8 cellular contexts compared by ENCODE assay signal in genomic region chr3:194985031-194985578, GRCh38.
DNase-seq lines count a peak whose midpoint lies in the region; ATAC-seq and TF ChIP-seq lines count a peak whose summit lies in the region.

No MANE protein-coding gene starts in this region.

- no peak overlapping the region for H3K9ac ChIP-seq in MM.1S (ENCODE audit: low read length)

- no peak overlapping the region for H3K4me3 Mint-ChIP-seq in activated T-cell treated with anti-CD3 and anti-CD28 coated beads, Interleukin-2, amount 50 U/mL, for 72 hours

- H3K9me2 ChIP-seq in MM.1S (replicated peaks; ENCODE audit: insufficient read depth, low read length): no peaks in the 10 kb centered on the region

- intact Hi-C loops in lower leg skin (cut with DNase I; ENCODE audit: low total_unique reads) (no loop called here), thyroid gland (cut with DNase I) (loop anchor here (10.0 kb wide), 1 partner anchor 300 kb away; the partner anchor contains the start of gene FAM43A)

- H2AFZ ChIP-seq in MM.1S (ENCODE audit: low read length): no peak overlapping the region

- H3K36me3 ChIP-seq in MG63 (no peaks in the 10 kb centered on the region), thyroid gland (no peaks in the 10 kb centered on the region), MM.1S (replicated peaks; ENCODE audit: insufficient read depth, low read length) (no peaks in the 10 kb centered on the region)

- no peaks in the 10 kb centered on the region for H3K27me3 ChIP-seq in MG63
- no peaks in the 10 kb centered on the region for H3K27me3 ChIP-seq in thyroid gland
- no peaks in the 10 kb centered on the region for H3K27me3 ChIP-seq in MM.1S (replicated peaks; ENCODE audit: insufficient read depth, low read length)

- no peaks in the 10 kb centered on the region for H3K79me2 ChIP-seq in MM.1S (ENCODE audit: low read length)

- H3K4me3 ChIP-seq in MG63 (no peak overlapping the region), coronary artery (peak overlapping the region; percentile 61), lower leg skin (ENCODE audit: low read depth, poor library complexity, severe bottlenecking) (no peak overlapping the region), thyroid gland (replicated peaks in 1 of 3) (peak overlapping the region in 1 of 3 donors; percentile 15), MM.1S (ENCODE audit: low read length) (no peak overlapping the region)

- peaks cover 2% of the 10 kb centered on the region in 2 donors for H3K9me3 Mint-ChIP-seq in activated T-cell treated with anti-CD3 and anti-CD28 coated beads, Interleukin-2, amount 50 U/mL, for 72 hours

- H3K36me3 Mint-ChIP-seq in activated T-cell treated with anti-CD3 and anti-CD28 coated beads, Interleukin-2, amount 50 U/mL, for 72 hours (ENCODE audit: insufficient read depth in 2 of 2): no peaks in the 10 kb centered on the region

- TF ChIP-seq CTCF in coronary artery (IDR thresholded peaks at IDR 0.05): no peak
- TF ChIP-seq CTCF in lower leg skin (IDR thresholded peaks at IDR 0.05): no peak
- peak in 4 of 6 experiments; percentile 14 to 54 (median 38) for TF ChIP-seq CTCF in thyroid gland (IDR thresholded peaks at IDR 0.05)
- TF ChIP-seq CTCF in MM.1S (IDR thresholded peaks at IDR 0.05; ENCODE audit: low read length): no peak

- 25 to 36% methylated on average over 28 to 33 of the region's 33 CpGs for WGBS in lower leg skin, 2 donors
- 23 to 34% methylated on average over 14 to 26 of the region's 33 CpGs for WGBS in thyroid gland, 2 donors

- H3F3A ChIP-seq in MM.1S (ENCODE audit: insufficient read depth, low read length): no peaks in the 10 kb centered on the region

- TF ChIP-seq POLR2A in lower leg skin (IDR thresholded peaks at IDR 0.05) (no peak), thyroid gland (IDR thresholded peaks at IDR 0.05) (no peak)

- no peaks in the 10 kb centered on the region for H4K20me1 ChIP-seq in MM.1S (ENCODE audit: insufficient read depth, low read length)

- peak; percentile 93 for DNase-seq in MG63
- DNase-seq in coronary artery (ENCODE audit: low spot score): peak; percentile 76
- peak; percentile 64 to 92 for DNase-seq in lower leg skin (ENCODE audit: low spot score in 2 of 2)
- peak; percentile 75 to 83 for DNase-seq in thyroid gland
- no peak for DNase-seq in mesenteric fat pad (ENCODE audit: low spot score)
- no peak for DNase-seq in MM.1S
- DNase-seq in KG1 (lab: John Stamatoyannopoulos, UW): no peak
- no peak for DNase-seq in activated T-cell treated with anti-CD3 and anti-CD28 coated beads, Interleukin-2, amount 50 U/mL, for 72 hours

- peaks cover 10% of the 10 kb centered on the region for H3K27me3 Mint-ChIP-seq in activated T-cell treated with anti-CD3 and anti-CD28 coated beads, Interleukin-2, amount 50 U/mL, for 72 hours (ENCODE audit: low read depth)

- H3K4me1 Mint-ChIP-seq in activated T-cell treated with anti-CD3 and anti-CD28 coated beads, Interleukin-2, amount 50 U/mL, for 72 hours (ENCODE audit: low read depth): peaks cover 4% of the 10 kb centered on the region

- no peak overlapping the region for H3K27ac Mint-ChIP-seq in activated T-cell treated with anti-CD3 and anti-CD28 coated beads, Interleukin-2, amount 50 U/mL, for 72 hours

- H3K27ac ChIP-seq in coronary artery (no peak overlapping the region), thyroid gland (no peak overlapping the region), MM.1S (ENCODE audit: low read length) (no peak overlapping the region)

- no peak overlapping the region for H3K4me2 ChIP-seq in MM.1S (ENCODE audit: low read depth, low read length)

- no peak for ATAC-seq in activated T-cell treated with anti-CD3 and anti-CD28 coated beads, Interleukin-2, amount 50 U/mL, for 72 hours (replicated peaks in 1 of 2)

- peaks cover 3% of the 10 kb centered on the region for H3K9me3 ChIP-seq in MG63
- no peaks in the 10 kb centered on the region for H3K9me3 ChIP-seq in thyroid gland
- H3K9me3 ChIP-seq in MM.1S (replicated peaks; ENCODE audit: insufficient read depth, low read length): no peaks in the 10 kb centered on the region

- peaks cover 0 to 12% of the 10 kb centered on the region in 2 donors for H3K4me1 ChIP-seq in thyroid gland
- H3K4me1 ChIP-seq in MM.1S (ENCODE audit: low read length): no peaks in the 10 kb centered on the region

Comparison
In these comparisons a context has a peak if more than half of its experiments do, and no peak if none do; other contexts are left out.
1. DNase-seq: peak in MG63 (single experiment), coronary artery (single experiment), lower leg skin (2 of 2) and thyroid gland (2 of 2); none in mesenteric fat pad (single experiment), MM.1S (single experiment), KG1 (single experiment) and activated T-cell treated with anti-CD3 and anti-CD28 coated beads, Interleukin-2, amount 50 U/mL, for 72 hours (0 of 2).
2. CTCF ChIP-seq: peak in thyroid gland (4 of 6); none in coronary artery (single experiment), lower leg skin (0 of 3) and MM.1S (single experiment).